Comparison of ENCODE assay signal across 1 cellular context in the genomic region with DNA sequence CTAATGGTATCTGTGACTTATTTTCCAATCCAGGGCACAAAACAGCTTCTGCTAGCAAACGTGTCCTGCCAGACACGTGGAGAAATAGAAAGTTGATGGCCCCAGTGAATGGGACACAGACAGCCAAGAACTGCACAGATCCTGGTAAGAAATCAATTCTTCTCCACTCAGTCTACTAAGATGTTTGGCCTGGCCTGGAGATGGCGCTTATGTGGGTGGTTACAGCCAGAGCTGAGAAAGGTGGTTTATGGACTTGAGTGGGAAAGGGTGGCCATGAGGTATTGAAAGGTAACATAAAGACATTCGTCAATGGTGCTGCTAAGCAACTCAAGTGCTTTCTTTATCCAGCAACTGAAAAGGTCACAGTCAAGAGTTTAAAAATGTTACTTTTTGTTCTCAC.
TF ChIP-seq lines count a peak whose summit lies in the region.

No MANE protein-coding gene starts in this region.

TF ChIP-seq in HepG2, 621 proteins besides CTCF, POLR2A, EP300 and RAD21:
- TF ChIP-seq PRPF4 (IDR thresholded peaks at IDR 0.05; ENCODE audit: low read depth, low read length, poor library complexity, severe bottlenecking) (no peak), STAG1 (CRISPR knock-in tag; IDR thresholded peaks at IDR 0.05) (peak; percentile 24; the same call in 1 of the 2 replicates), FLYWCH1 (CRISPR knock-in tag; IDR thresholded peaks at IDR 0.05) (no peak), ZNF367 (CRISPR knock-in tag; IDR thresholded peaks at IDR 0.05; ENCODE audit: borderline replicate concordance) (no peak), CAMTA2 (CRISPR knock-in tag; IDR thresholded peaks at IDR 0.05; ENCODE audit: borderline replicate concordance) (no peak)
- TF ChIP-seq, protein P1, sequence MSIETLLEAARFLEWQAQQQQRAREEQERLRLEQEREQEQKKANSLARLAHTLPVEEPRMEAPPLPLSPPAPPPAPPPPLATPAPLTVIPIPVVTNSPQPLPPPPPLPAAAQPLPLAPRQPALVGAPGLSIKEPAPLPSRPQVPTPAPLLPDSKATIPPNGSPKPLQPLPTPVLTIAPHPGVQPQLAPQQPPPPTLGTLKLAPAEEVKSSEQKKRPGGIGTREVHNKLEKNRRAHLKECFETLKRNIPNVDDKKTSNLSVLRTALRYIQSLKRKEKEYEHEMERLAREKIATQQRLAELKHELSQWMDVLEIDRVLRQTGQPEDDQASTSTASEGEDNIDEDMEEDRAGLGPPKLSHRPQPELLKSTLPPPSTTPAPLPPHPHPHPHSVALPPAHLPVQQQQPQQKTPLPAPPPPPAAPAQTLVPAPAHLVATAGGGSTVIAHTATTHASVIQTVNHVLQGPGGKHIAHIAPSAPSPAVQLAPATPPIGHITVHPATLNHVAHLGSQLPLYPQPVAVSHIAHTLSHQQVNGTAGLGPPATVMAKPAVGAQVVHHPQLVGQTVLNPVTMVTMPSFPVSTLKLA (IDR thresholded peaks at IDR 0.05): no peak
TF ChIP-seq in HepG2: peak in this region for 1.
